Comparison of ENCODE assay signal across 34 cellular contexts in the genomic region with DNA sequence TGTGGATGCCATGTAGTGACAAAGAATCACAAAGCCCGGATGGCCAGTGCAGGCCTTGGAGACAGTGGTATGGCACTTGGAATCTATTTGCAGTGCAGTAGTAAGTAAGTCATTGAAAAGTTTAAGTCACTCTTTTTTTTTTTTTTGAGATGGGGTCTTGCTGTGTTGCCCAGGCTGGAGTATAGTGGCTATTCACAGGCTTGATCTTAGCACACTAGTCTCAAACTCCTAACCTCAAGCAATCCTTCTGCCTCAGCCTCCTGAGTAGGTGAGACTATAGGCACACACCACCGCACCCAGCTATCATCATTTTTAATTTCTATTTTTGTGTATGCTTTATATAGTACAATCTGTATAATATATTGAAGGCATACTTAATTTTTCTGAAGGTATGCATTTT. TPM values are rescaled to one million over a fixed set of nuclear protein-coding genes. Genes with fewer than 3 reads are reported as not detected.
"Had no signal": no experiment of that assay in that cellular context is flagged by ENCODE, and none has a peak within 500 bp of the region (broad histone marks: within the 10 kb centered on the region; RNA-seq: fewer than 3 reads in every experiment).

No MANE protein-coding gene starts in this region.

- H3K4me3 Mint-ChIP-seq: endodermal cell; memory B cell; natural killer cell; neural progenitor cell; stimulated activated memory B cell treated with anti-CD40 and anti-IgM and Interleukin-4, amounts not matched to agents 10 μg/mL and 1 μg/mL and 100 μg/mL, for 72 hours; type B pancreatic cell had no signal

- H3K4me2 ChIP-seq: hepatocyte, neural progenitor cell had no signal

- H3K36me3 ChIP-seq: gastrocnemius medialis, heart left ventricle, neural progenitor cell, prostate gland, right atrium auricular region, sigmoid colon, tibial artery had no signal

- H3K9ac ChIP-seq: neural progenitor cell had no signal

- H3K4me3 ChIP-seq: dorsolateral prefrontal cortex, gastrocnemius medialis, heart left ventricle, hepatocyte, lung, neural progenitor cell, prostate gland, right atrium auricular region, sigmoid colon, testis, tibial artery had no signal

- H3K4me1 ChIP-seq: prostate gland had no signal

- H3K27ac Mint-ChIP-seq: endodermal cell; memory B cell; natural killer cell; neural progenitor cell; stimulated activated memory B cell treated with anti-CD40 and anti-IgM and Interleukin-4, amounts not matched to agents 10 μg/mL and 1 μg/mL and 100 μg/mL, for 72 hours; type B pancreatic cell had no signal

- H3K9me3 Mint-ChIP-seq: endodermal cell; memory B cell; natural killer cell; neural progenitor cell; stimulated activated memory B cell treated with anti-CD40 and anti-IgM and Interleukin-4, amounts not matched to agents 10 μg/mL and 1 μg/mL and 100 μg/mL, for 72 hours; type B pancreatic cell had no signal

- ATAC-seq: esophagus mucosa; gastrocnemius medialis; heart left ventricle; left lobe of liver; natural killer cell; stimulated activated memory B cell treated with anti-CD40 and anti-IgM and Interleukin-4, amounts not matched to agents 10 μg/mL and 1 μg/mL and 100 μg/mL, for 72 hours; stimulated activated naive CD8-positive, alpha-beta T cell treated with anti-CD3 and anti-CD28 coated beads, Interleukin-15, Interleukin-2, amounts not matched to agents 100 U/mL and 50 U/mL, for 24 hours had no signal

- FAIRE-seq: colon, kidney had no signal

- DNase-seq: dorsolateral prefrontal cortex; effector CD4-positive, alpha-beta T cell; endodermal cell; foreskin fibroblast; gastrocnemius medialis; heart left ventricle; kidney; natural killer cell; nucleus accumbens; sigmoid colon; stimulated activated CD4-positive, alpha-beta T cell treated with anti-CD3 and anti-CD28 coated beads, Interleukin-2, amount 100 ng/mL, for 24 hours; stimulated activated CD4-positive, alpha-beta T cell treated with anti-CD3 and anti-CD28 coated beads, Interleukin-4, amount 100 ng/mL, for 24 hours; stimulated activated naive CD8-positive, alpha-beta T cell treated with anti-CD3 and anti-CD28 coated beads, Interleukin-15, Interleukin-2, amounts not matched to agents 100 U/mL and 50 U/mL, for 24 hours; substantia nigra; testis; tibial artery had no signal

- H3K27ac ChIP-seq: dorsolateral prefrontal cortex, epithelial cell of prostate, gastrocnemius medialis, heart left ventricle, hepatocyte, neural progenitor cell, prostate gland, right atrium auricular region, sigmoid colon, testis, tibial artery had no signal

- H3K27me3 ChIP-seq: dorsolateral prefrontal cortex, gastrocnemius medialis, heart left ventricle, hepatocyte, right atrium auricular region, sigmoid colon, testis, tibial artery had no signal

- H3K36me3 Mint-ChIP-seq: natural killer cell; stimulated activated memory B cell treated with anti-CD40 and anti-IgM and Interleukin-4, amounts not matched to agents 10 μg/mL and 1 μg/mL and 100 μg/mL, for 72 hours; type B pancreatic cell had no signal

- H3K27me3 Mint-ChIP-seq: memory B cell; stimulated activated memory B cell treated with anti-CD40 and anti-IgM and Interleukin-4, amounts not matched to agents 10 μg/mL and 1 μg/mL and 100 μg/mL, for 72 hours; type B pancreatic cell had no signal

- H2AFZ ChIP-seq: hepatocyte, neural progenitor cell had no signal

- H3K9me3 ChIP-seq: gastrocnemius medialis, heart left ventricle, prostate gland, right atrium auricular region, sigmoid colon, testis, tibial artery had no signal

RNA-seq across cellular contexts. Expression of a gene that starts 17.7 kb away (rescaled TPM):
- total RNA-seq: osteocyte, skeletal muscle tissue had no signal

RNA-seq across cellular contexts. Expression of a gene that starts 21.5 kb away (rescaled TPM):
- total RNA-seq: esophagus mucosa, gastrocnemius medialis, glomerular endothelial cell, heart left ventricle, hepatocyte, kidney, left lobe of liver, liver, lung, mononuclear cell, natural killer cell, osteocyte, right atrium auricular region, sigmoid colon, skeletal muscle tissue, urinary bladder had no signal
- polyA plus RNA-seq: heart left ventricle, hepatocyte, liver, lung, sigmoid colon, urinary bladder had no signal
